Comparison of ENCODE assay signal across 17 cellular contexts in the genomic region with DNA sequence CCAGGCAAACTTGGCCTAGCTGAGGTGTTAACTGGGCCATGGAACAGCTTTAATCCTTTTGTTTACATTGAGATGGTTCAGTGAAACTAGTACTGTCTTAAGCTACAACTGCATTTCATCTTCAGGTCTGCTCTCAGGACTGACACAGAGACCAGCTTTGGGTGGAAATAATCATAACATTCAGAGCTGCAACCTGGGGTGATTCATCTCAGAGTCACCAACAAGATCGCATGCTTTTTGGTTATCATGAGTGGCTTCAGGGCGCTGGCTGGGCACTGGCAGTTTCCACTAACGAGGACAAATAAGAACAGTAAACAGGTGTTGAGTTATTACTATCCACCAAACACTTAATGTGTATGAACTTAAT.
"Had no signal": no experiment of that assay in that cellular context is flagged by ENCODE, and none has a peak within 500 bp of the region (broad histone marks: within the 10 kb centered on the region; RNA-seq: fewer than 3 reads in every experiment).

No MANE protein-coding gene starts in this region.

- H3K27me3 ChIP-seq: body of pancreas, right atrium auricular region had no signal

- DNase-seq: activated CD4-positive, alpha-beta T cell treated with anti-CD3 and anti-CD28 coated beads, Interleukin-2, amount 50 U/mL, for 1 hour; activated CD4-positive, CD25-positive, alpha-beta regulatory T cell; activated naive CD4-positive, alpha-beta T cell treated with anti-CD3 and anti-CD28 coated beads, Interleukin-2, amount 50 U/mL, for 16 hours; body of pancreas; effector memory CD8-positive, alpha-beta T cell; erythroblast; glutamatergic neuron; left colon; naive thymus-derived CD4-positive, alpha-beta T cell; posterior cingulate gyrus had no signal

- FAIRE-seq: urothelium cell line had no signal

- H3K27ac Mint-ChIP-seq: activated T-helper 2 cell treated with anti-CD3 and anti-CD28 coated beads, Interferon-gamma antibody, Interleukin-2, Interleukin-4, amounts not matched to agents 10 μg/mL and 5 μg/mL and 100 μg/mL, durations not matched to agents 14 hours and 24 hours and 36 hours; dendritic cell treated with granulocyte-macrophage colony-stimulating factor and Interleukin-4, amounts not matched to agents 40 ng/mL and 50 ng/mL, for 4 days; effector memory CD8-positive, alpha-beta T cell; naive thymus-derived CD4-positive, alpha-beta T cell had no signal

- H3K36me3 ChIP-seq: neutrophil, right atrium auricular region had no signal

- H3K4me3 ChIP-seq: body of pancreas, lung, right atrium auricular region, skin epidermis had no signal

- H3K4me1 ChIP-seq: right atrium auricular region had no signal

- H3K9me3 ChIP-seq: body of pancreas, neutrophil, right atrium auricular region had no signal

- H3K4me1 Mint-ChIP-seq: naive thymus-derived CD4-positive, alpha-beta T cell had no signal

- H3K27ac ChIP-seq: body of pancreas, neutrophil, right atrium auricular region, skin epidermis had no signal

- H3K36me3 Mint-ChIP-seq: naive thymus-derived CD4-positive, alpha-beta T cell had no signal

- H3K9me3 Mint-ChIP-seq: activated T-helper 2 cell treated with anti-CD3 and anti-CD28 coated beads, Interferon-gamma antibody, Interleukin-2, Interleukin-4, amounts not matched to agents 10 μg/mL and 5 μg/mL and 100 μg/mL, durations not matched to agents 14 hours and 24 hours and 36 hours; dendritic cell treated with granulocyte-macrophage colony-stimulating factor and Interleukin-4, amounts not matched to agents 40 ng/mL and 50 ng/mL, for 4 days; effector memory CD8-positive, alpha-beta T cell; naive thymus-derived CD4-positive, alpha-beta T cell had no signal

- H3K4me3 Mint-ChIP-seq: dendritic cell treated with granulocyte-macrophage colony-stimulating factor and Interleukin-4, amounts not matched to agents 40 ng/mL and 50 ng/mL, for 4 days; effector memory CD8-positive, alpha-beta T cell; naive thymus-derived CD4-positive, alpha-beta T cell had no signal
